31 cellular contexts compared by ENCODE assay signal in genomic region chr10:126126856-126127255, GRCh38.
"Had no signal": no experiment of that assay in that cellular context is flagged by ENCODE, and none has a peak within 500 bp of the region (broad histone marks: within the 10 kb centered on the region; RNA-seq: fewer than 3 reads in every experiment).

No MANE protein-coding gene starts in this region.

- H3K4me2 ChIP-seq: KMS-11, PC-9 had no signal

- ATAC-seq: activated naive CD4-positive, alpha-beta T cell treated with anti-CD3 and anti-CD28 coated beads, Interleukin-2, amount 50 U/mL, for 72 hours; body of pancreas had no signal

- H3K9me3 ChIP-seq: adrenal gland, body of pancreas, breast epithelium had no signal

- H3K27me3 ChIP-seq: adrenal gland, body of pancreas, breast epithelium had no signal

- DNase-seq: activated B cell treated with CpG ODN at 0.5 μM for 24 hours; activated CD4-positive, alpha-beta memory T cell treated with anti-CD3 and anti-CD28 coated beads for 36 hours; activated CD4-positive, alpha-beta T cell treated with anti-CD3 and anti-CD28 coated beads for 4 hours; activated CD4-positive, alpha-beta T cell treated with anti-CD3 and anti-CD28 coated beads, Interleukin-2, amount 50 U/mL, for 1 hour; activated CD4-positive, CD25-positive, alpha-beta regulatory T cell treated with anti-CD3 and anti-CD28 coated beads, Interleukin-2, amount 50 U/mL, for 72 hours; activated CD8-positive, alpha-beta memory T cell treated with anti-CD3 and anti-CD28 coated beads, Interleukin-2, amount 50 U/mL, for 4 hours; activated gamma-delta T cell treated with Interleukin-2 at 50 U/mL for 16 hours; activated naive CD4-positive, alpha-beta T cell treated with anti-CD3 and anti-CD28 coated beads for 36 hours; activated T-cell treated with anti-CD3 and anti-CD28 coated beads for 4 hours; activated T-cell treated with anti-CD3 and anti-CD28 coated beads, Interleukin-2, amount 50 U/mL, for 4 hours; body of pancreas; NCI-H1092 treated with DMSO at 0.1 percent for 48 hours; NCI-H1417 treated with DMSO at 0.1 percent for 48 hours; NCI-H1694; NCI-H1930; NCI-H2081 treated with DMSO at 0.1 percent for 48 hours; NCI-H226; NCI-H446 treated with DMSO at 0.1 percent for 48 hours; NCI-H524; NCI-H69; PC-9; Right ventricle myocardium superior; SW 1271; T-helper 1 cell; T-helper 2 cell; T-helper 9 cell had no signal

- H2AFZ ChIP-seq: PC-9 had no signal

- H3K36me3 ChIP-seq: adrenal gland, breast epithelium had no signal

- H3K4me3 ChIP-seq: adrenal gland, body of pancreas, breast epithelium, PC-9 had no signal

- H3K27ac ChIP-seq: adrenal gland, body of pancreas, KMS-11, PC-9, VCaP had no signal

- H3K9ac ChIP-seq: KMS-11 had no signal

- H3K4me1 ChIP-seq: body of pancreas, breast epithelium had no signal
